ENCODE assay signal across 19 cellular contexts in genomic region chr19:485122-485521, GRCh38. TPM values are rescaled to one million over a fixed set of nuclear protein-coding genes. Genes with fewer than 3 reads are reported as not detected.
DNase-seq lines count a peak whose midpoint lies in the region; ATAC-seq and TF ChIP-seq lines count a peak whose summit lies in the region.
"Had no signal": no experiment of that assay in that cellular context is flagged by ENCODE, and none has a peak within 500 bp of the region (broad histone marks: within the 10 kb centered on the region; RNA-seq: fewer than 3 reads in every experiment).

No MANE protein-coding gene starts in this region.

- H3K27me3 ChIP-seq in neural progenitor cell (peaks cover 12% of the 10 kb centered on the region), lower lobe of right lung (ENCODE audit: low read depth) (peaks cover 20% of the 10 kb centered on the region)

- H3K36me3 Mint-ChIP-seq in brain (no peaks in the 10 kb centered on the region), neural progenitor cell (peaks cover 7% of the 10 kb centered on the region)
- H3K36me3 Mint-ChIP-seq: CD4-positive, CD25-positive, alpha-beta regulatory T cell had no signal

- ATAC-seq in lower lobe of right lung: no peak
- ATAC-seq: right cardiac atrium had no signal

- H3K4me2 ChIP-seq in neural progenitor cell: peak overlapping the region; percentile 77

- peaks cover 6 to 20% (median 14%) of the 10 kb centered on the region in 5 experiments for H3K9me3 Mint-ChIP-seq in brain
- peaks cover 18% of the 10 kb centered on the region for H3K9me3 Mint-ChIP-seq in neural progenitor cell

- intact Hi-C loops in lower lobe of right lung (cut with DNase I): no loop called here

- no peaks in the 10 kb centered on the region for H3K36me3 ChIP-seq in neural progenitor cell
- H3K36me3 ChIP-seq in lower lobe of right lung: no peaks in the 10 kb centered on the region
- H3K36me3 ChIP-seq: esophagus muscularis mucosa had no signal

- H3K9me3 ChIP-seq in neural progenitor cell (ENCODE audit: low read depth): no peaks in the 10 kb centered on the region
- H3K9me3 ChIP-seq in lower lobe of right lung: no peaks in the 10 kb centered on the region
- H3K9me3 ChIP-seq: esophagus muscularis mucosa had no signal

- H3K4me3 Mint-ChIP-seq in brain (peak overlapping the region in 3 of 5 experiments; percentile 37 to 58 (median 55)), neural progenitor cell (peak overlapping the region; percentile 59)
- H3K4me3 Mint-ChIP-seq: activated CD4-positive, alpha-beta T cell treated with anti-CD3 and anti-CD28 coated beads, Interleukin-2, amount 10 ng/mL, durations not matched to agents 24 days and 14 days; activated T-cell treated with anti-CD3 and anti-CD28 coated beads, Interleukin-2, amount 50 U/mL, for 24 hours had no signal

- peak overlapping the region in 3 of 5 experiments; percentile 86 to 97 (median 93) for H3K27ac Mint-ChIP-seq in brain
- peak overlapping the region; percentile 63 for H3K27ac Mint-ChIP-seq in neural progenitor cell
- H3K27ac Mint-ChIP-seq: activated CD4-positive, alpha-beta T cell treated with anti-CD3 and anti-CD28 coated beads, Interleukin-2, amount 10 ng/mL, durations not matched to agents 24 days and 14 days; CD4-positive, CD25-positive, alpha-beta regulatory T cell had no signal

- no peaks in the 10 kb centered on the region for H4K20me1 ChIP-seq in neural progenitor cell (ENCODE audit: low read depth)

- TF ChIP-seq CTCF in brain (conservative IDR thresholded peaks at IDR 0.05): no peak
- TF ChIP-seq CTCF in neural progenitor cell (IDR thresholded peaks at IDR 0.05): no peak
- TF ChIP-seq CTCF in lower lobe of right lung (IDR thresholded peaks at IDR 0.05): no peak

- peaks cover 50% of the 10 kb centered on the region for H3F3A ChIP-seq in neural progenitor cell (ENCODE audit: low read depth)

- H3K4me3 ChIP-seq in neural progenitor cell: peak overlapping the region; percentile 37
- H3K4me3 ChIP-seq in lower lobe of right lung: no peak overlapping the region
- H3K4me3 ChIP-seq: coronary artery, esophagus muscularis mucosa had no signal

- H3K4me1 ChIP-seq in neural progenitor cell: peaks cover 15% of the 10 kb centered on the region
- peaks cover 8% of the 10 kb centered on the region for H3K4me1 ChIP-seq in lower lobe of right lung

- H3K9ac ChIP-seq in neural progenitor cell: no peak overlapping the region

- DNase-seq in DMS53 (lab: John Stamatoyannopoulos, UW) (peak; percentile 36), DMS53 treated with DMSO at 0.1 percent for 48 hours (lab: John Stamatoyannopoulos, UW; ENCODE audit: unreplicated experiment) (no peak), NCI-H146 treated with DMSO at 0.1 percent for 48 hours (lab: John Stamatoyannopoulos, UW; ENCODE audit: unreplicated experiment) (peak; percentile 51), neural progenitor cell (ENCODE audit: low spot score) (no peak), NCI-H2196 (lab: John Stamatoyannopoulos, UW; ENCODE audit: unreplicated experiment) (no peak), lower lobe of right lung (no peak)
- no peak for DNase-seq in stimulated activated CD4-positive, alpha-beta T cell treated with anti-CD3 and anti-CD28 coated beads, Interleukin-2, amount 100 ng/mL, for 48 hours
- DNase-seq: 8988T; activated CD4-positive, alpha-beta T cell treated with anti-CD3 and anti-CD28 coated beads, Interleukin-2, amount 10 ng/mL, durations not matched to agents 24 days and 14 days; activated T-cell treated with anti-CD3 and anti-CD28 coated beads, Interleukin-2, amount 50 U/mL, for 24 hours; CD4-positive, CD25-positive, alpha-beta regulatory T cell; NK-92 treated with Interleukin-12 subunit alpha and Interleukin-12 subunit beta, amount 100 ng/mL, for 24 hours; SHP77; stimulated activated CD4-positive, alpha-beta T cell treated with anti-CD3 and anti-CD28 coated beads, Interleukin-4, amount 100 ng/mL, for 24 hours had no signal

- no peaks in the 10 kb centered on the region for H3K79me2 ChIP-seq in neural progenitor cell (ENCODE audit: low read depth)

- H3K4me1 Mint-ChIP-seq in brain: peaks cover 36% of the 10 kb centered on the region
- peaks cover 38% of the 10 kb centered on the region for H3K4me1 Mint-ChIP-seq in neural progenitor cell

- no peak overlapping the region for H2AFZ ChIP-seq in neural progenitor cell (replicated peaks)

- H3K27me3 Mint-ChIP-seq in brain (peaks cover 3% of the 10 kb centered on the region), neural progenitor cell (ENCODE audit: insufficient read depth, low read depth) (peaks cover 35% of the 10 kb centered on the region)

- H3K27ac ChIP-seq in neural progenitor cell (no peak overlapping the region), lower lobe of right lung (no peak overlapping the region)
- H3K27ac ChIP-seq: coronary artery, esophagus muscularis mucosa had no signal

RNA-seq across cellular contexts. Expression of gene MADCAM1, which starts 11.2 kb away (rescaled TPM):
- polyA plus RNA-seq in brain (ENCODE audit: insufficient read depth, low read depth, low replicate concordance): 3.4 TPM
- 0.09 TPM in 1 of 2 replicates, not detected in the other for total RNA-seq in neural progenitor cell (ENCODE audit: low replicate concordance)
- 0.92 TPM for total RNA-seq in lower lobe of right lung
- total RNA-seq: M059J had no signal

RNA-seq across cellular contexts. Expression of gene TPGS1, which starts 22.2 kb away (rescaled TPM):
- polyA plus RNA-seq in brain (ENCODE audit: insufficient read depth, low read depth, low replicate concordance): 15.9 TPM
- total RNA-seq in neural progenitor cell (ENCODE audit: low replicate concordance) (9.4 and 31.1 TPM in 2 replicates), lower lobe of right lung (18.8 TPM)

RNA-seq across cellular contexts. Expression of gene SHC2, which starts 24.3 kb away (rescaled TPM):
- polyA plus RNA-seq in brain (ENCODE audit: insufficient read depth, low read depth, low replicate concordance): 89.9 TPM
- 3.2 and 15.9 TPM in 2 replicates for total RNA-seq in neural progenitor cell (ENCODE audit: low replicate concordance)
- 24.0 TPM for total RNA-seq in lower lobe of right lung
- total RNA-seq: activated CD4-positive, alpha-beta T cell treated with anti-CD3 and anti-CD28 coated beads, Interleukin-2, amount 10 ng/mL, durations not matched to agents 24 days and 14 days; CD4-positive, CD25-positive, alpha-beta regulatory T cell had no signal
- polyA plus RNA-seq: CD4-positive, CD25-positive, alpha-beta regulatory T cell had no signal

RNA-seq across cellular contexts. Expression of gene CDC34, which starts 46.4 kb away (rescaled TPM):
- 152 TPM for polyA plus RNA-seq in brain (ENCODE audit: insufficient read depth, low read depth, low replicate concordance)
- total RNA-seq in neural progenitor cell (ENCODE audit: low replicate concordance) (42.5 and 92.6 TPM in 2 replicates), lower lobe of right lung (40.0 TPM)

RNA-seq across cellular contexts. Expression of gene GZMM, which starts 58.7 kb away (rescaled TPM):
- polyA plus RNA-seq in brain (ENCODE audit: insufficient read depth, low read depth, low replicate concordance): 1.4 TPM
- total RNA-seq in neural progenitor cell (ENCODE audit: low replicate concordance) (not detected in 2 replicates), lower lobe of right lung (3.6 TPM)

Comparison
In these comparisons a context has a peak if more than half of its experiments do, and no peak if none do; other contexts are left out.
1. DNase-seq: peak in DMS53 (single experiment) and NCI-H146 treated with DMSO at 0.1 percent for 48 hours (single experiment); none in DMS53 treated with DMSO at 0.1 percent for 48 hours (single experiment), neural progenitor cell (single experiment), stimulated activated CD4-positive, alpha-beta T cell treated with anti-CD3 and anti-CD28 coated beads, Interleukin-2, amount 100 ng/mL, for 48 hours (0 of 2), NCI-H2196 (single experiment) and lower lobe of right lung (single experiment).